In the genomic region with DNA sequence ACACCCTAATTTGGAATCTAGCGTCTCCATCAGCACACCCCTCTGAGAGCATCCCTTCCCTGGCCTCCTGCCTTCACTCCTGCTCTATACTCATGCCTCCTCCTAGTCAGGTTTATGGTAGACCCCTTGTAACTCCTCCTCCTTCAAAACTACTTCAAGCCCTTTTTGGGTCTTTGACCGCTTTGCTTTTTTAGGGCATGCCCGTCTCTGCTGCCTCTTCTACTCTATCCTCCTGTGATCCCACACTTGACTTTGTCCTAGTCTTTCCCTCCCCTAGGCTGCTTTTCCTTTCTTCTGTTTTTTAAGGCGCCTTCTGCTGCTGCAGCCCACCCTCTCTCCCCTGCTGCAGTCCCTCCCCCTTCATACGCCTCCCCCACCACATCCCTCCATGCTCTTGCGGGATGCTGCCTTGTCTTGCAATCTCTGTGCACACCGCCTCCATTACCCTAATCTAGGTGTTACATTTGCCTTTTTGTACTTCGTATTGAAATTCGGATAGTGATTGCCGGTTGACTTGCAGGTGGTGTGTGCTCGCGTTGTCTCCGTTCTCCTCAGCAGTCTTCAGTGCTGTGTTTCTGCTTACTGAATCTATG, we compare ENCODE assay signal across 8 cellular contexts. TPM values are rescaled to one million over a fixed set of nuclear protein-coding genes. Genes with fewer than 3 reads are reported as not detected.
A peak's percentile ranks its signal among the peaks of the same experiment; 100 is the strongest.
DNase-seq lines count a peak whose midpoint lies in the region; ATAC-seq, FAIRE-seq and TF ChIP-seq lines count a peak whose summit lies in the region.

No MANE protein-coding gene starts in this region.

- H2AFZ ChIP-seq in fibroblast of lung (ENCODE audit: low read length), result no peak overlapping the region

- no peaks in the 10 kb centered on the region for H3K36me3 ChIP-seq in SJCRH30
- H3K36me3 ChIP-seq in fibroblast of lung (ENCODE audit: control insufficient read depth, insufficient read depth, low read length), result no peaks in the 10 kb centered on the region

- no peak for ATAC-seq in HG03469 (IDR thresholded peaks at IDR 0.05; ENCODE audit: unreplicated experiment)
- ATAC-seq in HG02852 (IDR thresholded peaks at IDR 0.05; ENCODE audit: unreplicated experiment), result no peak
- no peak for ATAC-seq in HG03521 (IDR thresholded peaks at IDR 0.05; ENCODE audit: unreplicated experiment)

- no peak for TF ChIP-seq POLR2A in GM12892 (IDR thresholded peaks at IDR 0.05; ENCODE audit: low read depth, low read length)

- H3K4me1 ChIP-seq in SJCRH30 (peaks cover 10% of the 10 kb centered on the region), fibroblast of lung (ENCODE audit: control insufficient read depth, extremely low read depth, insufficient read depth, low read length) (peaks cover 4% of the 10 kb centered on the region)

- H3K27me3 ChIP-seq in SJCRH30 (no peaks in the 10 kb centered on the region), fibroblast of lung (ENCODE audit: control insufficient read depth, insufficient read depth, low read length) (no peaks in the 10 kb centered on the region)

- no peaks in the 10 kb centered on the region for H4K20me1 ChIP-seq in fibroblast of lung (ENCODE audit: control insufficient read depth, extremely low read depth, insufficient read depth, low read length)

- no peak for DNase-seq in GM12892 (ENCODE audit: insufficient read length)
- no peak for DNase-seq in SJCRH30
- no peak for DNase-seq in fibroblast of lung (ENCODE audit: low read depth in 2 of 2)
- DNase-seq in retinal pigment epithelial cell (ENCODE audit: low read depth), result no peak
- no peak for DNase-seq in DMS114 treated with DMSO at 0.1 percent for 48 hours (lab: John Stamatoyannopoulos, UW; ENCODE audit: unreplicated experiment)

- H3K79me2 ChIP-seq in fibroblast of lung (ENCODE audit: control insufficient read depth, insufficient read depth, low read length), result peaks cover 17% of the 10 kb centered on the region

- no peaks in the 10 kb centered on the region for H3K9me3 ChIP-seq in SJCRH30 (replicated peaks)
- no peaks in the 10 kb centered on the region for H3K9me3 ChIP-seq in fibroblast of lung (ENCODE audit: control insufficient read depth, insufficient read depth, low read depth, low read length)

- H3K27ac ChIP-seq in SJCRH30 (no peak overlapping the region; the same call in 1 of the 2 replicates), fibroblast of lung (ENCODE audit: insufficient read depth, low read length) (peak overlapping the region; percentile 88)

- FAIRE-seq in GM12892 (lab: Jason Lieb, UNC), result peak; percentile 5

- H3K4me3 ChIP-seq in SJCRH30, result peak overlapping the region; percentile 90
- peak overlapping the region; percentile 77 to 86 (median 80) for H3K4me3 ChIP-seq in fibroblast of lung (replicated peaks in 1 of 4; ENCODE audit: control extremely low read depth in 1 of 4, insufficient read depth in 1 of 4, low read depth in 3 of 4, low read length in 4 of 4)
- peak overlapping the region; percentile 84 for H3K4me3 ChIP-seq in retinal pigment epithelial cell (ENCODE audit: low read length)

- TF ChIP-seq CTCF in fibroblast of lung (conservative IDR thresholded peaks at IDR 0.05 in 1 of 2, IDR thresholded peaks at IDR 0.05 in 1 of 2; ENCODE audit: low read depth in 1 of 2, low read length in 2 of 2), result no peak
- TF ChIP-seq CTCF in retinal pigment epithelial cell (conservative IDR thresholded peaks at IDR 0.05; ENCODE audit: low read depth, low read length), result no peak

- peak overlapping the region; percentile 20 for H3K9ac ChIP-seq in fibroblast of lung (ENCODE audit: insufficient read depth, low read length)

- H3K4me2 ChIP-seq in fibroblast of lung (ENCODE audit: extremely low read depth, insufficient read depth, low read length), result peak overlapping the region; percentile 86

RNA-seq across cellular contexts. Expression of a gene that starts 1.5 kb away (rescaled TPM):
- 9.7 TPM for polyA plus RNA-seq in GM12892 (2012; ENCODE audit: missing spikeins)
- total RNA-seq in SJCRH30 (2014; rRNA removed; shearing (Covaris generic)), result 26.4 and 28.9 TPM in 2 replicates
- total RNA-seq in fibroblast of lung, result 31.1 and 38.1 TPM in 2 replicates
- polyA plus RNA-seq in fibroblast of lung, result 24.4 and 29.5 TPM in 2 replicates
- polyA plus RNA-seq in fibroblast of lung (2012), result 8.6 and 13.3 TPM in 2 replicates
- polyA minus RNA-seq in fibroblast of lung (ENCODE audit: low replicate concordance), result 28.5 and 30.9 TPM in 2 replicates
